Comparison of ENCODE assay signal across 8 cellular contexts in genomic region chr11:15770798-15771414, GRCh38.
A peak's percentile ranks its signal among the peaks of the same experiment; 100 is the strongest.
DNase-seq lines count a peak whose midpoint lies in the region; ATAC-seq and TF ChIP-seq lines count a peak whose summit lies in the region.

No MANE protein-coding gene starts in this region.

- TF ChIP-seq CTCF in AG10803 (conservative IDR thresholded peaks at IDR 0.05; ENCODE audit: low read length): peak; percentile 72
- TF ChIP-seq CTCF in GM13976 (IDR thresholded peaks at IDR 0.05; ENCODE audit: borderline replicate concordance, control extremely low read depth, extremely low read depth, insufficient read depth, missing control alignments): peak; percentile 30

- ATAC-seq in GM18520 (IDR thresholded peaks at IDR 0.05; ENCODE audit: unreplicated experiment) (no peak), GM21381 (IDR thresholded peaks at IDR 0.05; ENCODE audit: unreplicated experiment) (no peak)
- no peak for ATAC-seq in activated CD4-positive, CD25-positive, alpha-beta regulatory T cell treated with anti-CD3 and anti-CD28 coated beads, Interleukin-2, amount 50 U/mL, for 24 hours

- in situ Hi-C loops in GM13976 (cut with MboI; ENCODE audit: low sequenced_read_pairs, unreplicated experiment): no loop called here

- DNase-seq in AG10803 (ENCODE audit: low read depth) (peak; percentile 18), GM13976 (ENCODE audit: low spot score) (no peak), MV-4-11 (lab: John Stamatoyannopoulos, UW) (peak; percentile 22), cerebellar cortex (ENCODE audit: low spot score) (peak; percentile 16), lung microvascular endothelial cell (ENCODE audit: low read depth in 2 of 2) (peak; percentile 29 to 39)

- H3K4me3 ChIP-seq in AG10803 (ENCODE audit: low read length): no peak overlapping the region
